22 cellular contexts compared by ENCODE assay signal in the genomic region with DNA sequence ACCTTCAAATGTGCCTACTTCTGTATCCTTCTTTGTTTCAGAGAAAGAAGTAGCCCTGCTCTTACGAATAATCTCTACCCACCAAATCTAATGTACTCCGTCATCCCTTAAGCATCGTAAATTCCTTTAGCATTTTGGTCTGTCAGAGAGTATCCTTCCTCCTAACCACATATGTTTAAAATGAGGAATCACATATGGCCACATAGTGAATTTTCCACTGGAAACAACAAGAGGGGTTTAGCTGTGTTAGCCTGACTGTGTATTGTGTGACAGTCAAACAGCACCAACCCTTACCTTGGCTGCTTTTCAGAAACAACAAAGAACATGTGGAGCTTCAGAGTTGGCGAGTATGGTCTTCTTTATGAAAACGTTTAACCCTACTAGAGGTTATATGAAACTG. TPM values are rescaled to one million over a fixed set of nuclear protein-coding genes. Genes with fewer than 3 reads are reported as not detected.
DNase-seq lines count a peak whose midpoint lies in the region; ATAC-seq and TF ChIP-seq lines count a peak whose summit lies in the region.
"Had no signal": no experiment of that assay in that cellular context is flagged by ENCODE, and none has a peak within 500 bp of the region (broad histone marks: within the 10 kb centered on the region; RNA-seq: fewer than 3 reads in every experiment).

No MANE protein-coding gene starts in this region.

- no peak overlapping the region for H3K18ac ChIP-seq in trophoblast cell (ENCODE audit: low read length)
- no peak overlapping the region for H3K18ac ChIP-seq in neuronal stem cell (ENCODE audit: low read length)

- in situ Hi-C loops in GM23248 (cut with MboI), result loop anchor here (10.0 kb wide), 2 partner anchors 121 to 219 kb away; no protein-coding TSS in a partner anchor

- no peaks in the 10 kb centered on the region for H3K27me3 ChIP-seq in GM23248 (replicated peaks; ENCODE audit: insufficient read depth)
- no peaks in the 10 kb centered on the region for H3K27me3 ChIP-seq in trophoblast cell (ENCODE audit: insufficient read depth, low read length)
- H3K27me3 ChIP-seq in neuronal stem cell (ENCODE audit: control insufficient read depth in 3 of 3, insufficient read depth in 3 of 3, low read depth in 1 of 3, low read length in 3 of 3), result no peaks in the 10 kb centered on the region
- H3K27me3 ChIP-seq: ascending aorta, foreskin keratinocyte, neural progenitor cell had no signal

- H2AK5ac ChIP-seq in trophoblast cell (ENCODE audit: low read length) (no peak overlapping the region), neuronal stem cell (ENCODE audit: low read depth, low read length) (no peak overlapping the region)

- H3K9ac ChIP-seq in GM23248 (no peak overlapping the region), trophoblast cell (ENCODE audit: low read length) (no peak overlapping the region), neuronal stem cell (ENCODE audit: low read depth, low read length, poor library complexity) (no peak overlapping the region)
- H3K9ac ChIP-seq: neural progenitor cell had no signal

- DNase-seq in GM23248 (no peak), NCI-H446 treated with DMSO at 0.1 percent for 48 hours (lab: John Stamatoyannopoulos, UW) (peak; percentile 35), foreskin fibroblast (peak in 1 of 2 donors; percentile 64), trophoblast cell (no peak), neuronal stem cell (ENCODE audit: low spot score) (no peak), mucosa of descending colon (no peak)
- DNase-seq: activated CD4-positive, alpha-beta T cell treated with anti-CD3 and anti-CD28 coated beads, Interleukin-2, amount 50 U/mL, for 48 hours; activated CD4-positive, CD25-positive, alpha-beta regulatory T cell; activated CD8-positive, alpha-beta memory T cell treated with anti-CD3 and anti-CD28 coated beads, Interleukin-2, amount 50 U/mL, for 48 hours; foreskin keratinocyte; NCI-H1092 treated with DMSO at 0.1 percent for 48 hours; NCI-H2029; psoas muscle; stimulated activated CD8-positive, alpha-beta memory T cell treated with anti-CD3 and anti-CD28 coated beads, Interleukin-4, amount 100 ng/mL, for 48 hours had no signal

- H2BK12ac ChIP-seq in trophoblast cell (ENCODE audit: low read length) (no peak overlapping the region), neuronal stem cell (ENCODE audit: low read length) (no peak overlapping the region)

- H3K79me2 ChIP-seq in GM23248 (ENCODE audit: insufficient read depth) (peaks cover 18% of the 10 kb centered on the region), trophoblast cell (ENCODE audit: control insufficient read depth, insufficient read depth, low read length, poor library complexity) (peaks cover 4% of the 10 kb centered on the region)

- WGBS in GM23248 (ENCODE audit: low coverage in 1 of 2, low lambda C conversion rate in 2 of 2, missing lambda C conversion rate in 2 of 2), 2 experiments, result 49 to 57% methylated on average over 5 of the region's 5 CpGs
- no CpG with 5 or more reads among the region's 5 CpGs for WGBS in trophoblast cell (ENCODE audit: extremely low coverage, insufficient coverage, insufficient read length)
- no CpG with 5 or more reads among the region's 5 CpGs for WGBS in neuronal stem cell (ENCODE audit: extremely low coverage in 2 of 2, insufficient read length in 2 of 2, insufficient replicate concordance in 1 of 2), 2 donors

- H3K36me3 ChIP-seq in GM23248 (ENCODE audit: low read depth) (peaks cover 40% of the 10 kb centered on the region), trophoblast cell (ENCODE audit: control insufficient read depth in 1 of 2, insufficient read depth in 2 of 2, low read length in 2 of 2) (peaks cover 7 to 11% of the 10 kb centered on the region in 2 experiments), neuronal stem cell (replicated peaks in 1 of 2; ENCODE audit: control insufficient read depth in 2 of 2, insufficient read depth in 2 of 2, low read length in 2 of 2) (no peaks in the 10 kb centered on the region), mucosa of descending colon (ENCODE audit: low read depth) (no peaks in the 10 kb centered on the region)
- H3K36me3 ChIP-seq: ascending aorta, HAP-1, neural progenitor cell had no signal

- no peak for TF ChIP-seq CTCF in foreskin fibroblast (IDR thresholded peaks at IDR 0.05; ENCODE audit: low read depth, low read length)
- TF ChIP-seq CTCF in mucosa of descending colon (IDR thresholded peaks at IDR 0.05), result no peak

- no peak overlapping the region for H2BK5ac ChIP-seq in trophoblast cell (ENCODE audit: low read depth, low read length, poor library complexity)
- no peak overlapping the region for H2BK5ac ChIP-seq in neuronal stem cell (ENCODE audit: low read length)

- no peak for ATAC-seq in HG03432 (IDR thresholded peaks at IDR 0.05; ENCODE audit: unreplicated experiment)
- ATAC-seq in mucosa of descending colon, result no peak
- ATAC-seq: activated naive CD4-positive, alpha-beta T cell treated with anti-CD3 and anti-CD28 coated beads, Interleukin-2, amount 50 U/mL, for 72 hours; activated T-helper 17 cell treated with anti-CD3 and anti-CD28 coated beads, Interleukin-2, amount 50 U/mL, for 72 hours; foreskin keratinocyte; psoas muscle had no signal

- intact Hi-C loops in mucosa of descending colon (cut with DNase I, micrococcal nuclease), result no loop called here

- H2BK120ac ChIP-seq in trophoblast cell (ENCODE audit: insufficient read depth, low read length, poor library complexity) (no peak overlapping the region), neuronal stem cell (ENCODE audit: low read depth, low read length) (no peak overlapping the region)

- H3K79me1 ChIP-seq in trophoblast cell (ENCODE audit: low read length), result peaks cover 10% of the 10 kb centered on the region
- no peaks in the 10 kb centered on the region for H3K79me1 ChIP-seq in neuronal stem cell (ENCODE audit: low read depth, low read length)

- no peak overlapping the region for H3K23ac ChIP-seq in trophoblast cell (ENCODE audit: low read length)
- H3K23ac ChIP-seq in neuronal stem cell (ENCODE audit: low read depth, low read length, poor library complexity), result no peak overlapping the region

- H3K14ac ChIP-seq in trophoblast cell (ENCODE audit: low read length), result no peak overlapping the region
- H3K14ac ChIP-seq in neuronal stem cell (ENCODE audit: low read length), result no peak overlapping the region

- H2BK15ac ChIP-seq in neuronal stem cell (ENCODE audit: low read length), result no peak overlapping the region

- H3F3A ChIP-seq in GM23248 (ENCODE audit: insufficient read depth), result peaks cover 26% of the 10 kb centered on the region; the same call in 1 of the 2 replicates

- H3K4me3 ChIP-seq in GM23248, result no peak overlapping the region
- H3K4me3 ChIP-seq in foreskin fibroblast (ENCODE audit: low read depth in 1 of 2, low read length in 2 of 2), result peak overlapping the region; percentile 13 to 39
- no peak overlapping the region for H3K4me3 ChIP-seq in trophoblast cell (ENCODE audit: low read depth, low read length)
- H3K4me3 ChIP-seq in neuronal stem cell (ENCODE audit: low read length in 2 of 2), result no peak overlapping the region
- no peak overlapping the region for H3K4me3 ChIP-seq in mucosa of descending colon
- H3K4me3 ChIP-seq: ascending aorta, HAP-1, neural progenitor cell, psoas muscle had no signal

- H3K4me1 ChIP-seq in GM23248 (ENCODE audit: insufficient read depth) (peaks cover 56% of the 10 kb centered on the region), trophoblast cell (ENCODE audit: control insufficient read depth in 1 of 2, insufficient read depth in 2 of 2, low read length in 2 of 2) (peaks cover 3 to 12% of the 10 kb centered on the region in 2 experiments), neuronal stem cell (ENCODE audit: control insufficient read depth in 2 of 2, insufficient read depth in 1 of 2, low read depth in 1 of 2, low read length in 2 of 2) (no peaks in the 10 kb centered on the region), mucosa of descending colon (ENCODE audit: low read depth) (no peaks in the 10 kb centered on the region)
- H3K4me1 ChIP-seq: ascending aorta, HAP-1, neural progenitor cell, psoas muscle had no signal

- H4K12ac ChIP-seq in trophoblast cell (ENCODE audit: low read depth, low read length), result no peak overlapping the region

- H3K27ac ChIP-seq in GM23248 (no peak overlapping the region), trophoblast cell (ENCODE audit: low read depth, low read length) (peak overlapping the region; percentile 33), neuronal stem cell (replicated peaks; ENCODE audit: low read length) (no peak overlapping the region)
- H3K27ac ChIP-seq: ascending aorta, foreskin keratinocyte, neural progenitor cell, psoas muscle had no signal

- H3K4ac ChIP-seq in trophoblast cell (ENCODE audit: low read depth, low read length) (peak overlapping the region; percentile 33), neuronal stem cell (ENCODE audit: low read length) (no peak overlapping the region)

- H4K8ac ChIP-seq in trophoblast cell (ENCODE audit: low read depth, low read length), result no peak overlapping the region
- no peak overlapping the region for H4K8ac ChIP-seq in neuronal stem cell (ENCODE audit: low read depth, low read length)

- no peak overlapping the region for H4K91ac ChIP-seq in trophoblast cell (ENCODE audit: low read depth, low read length)
- H4K91ac ChIP-seq in neuronal stem cell (ENCODE audit: low read depth, low read length, poor library complexity), result no peak overlapping the region

- no peaks in the 10 kb centered on the region; the same call in 1 of the 2 replicates for H3K9me2 ChIP-seq in GM23248 (ENCODE audit: insufficient read depth)

- H3K4me2 ChIP-seq in GM23248 (ENCODE audit: unreplicated experiment) (peak overlapping the region; percentile 27), trophoblast cell (ENCODE audit: low read length) (peak overlapping the region; percentile 4), neuronal stem cell (ENCODE audit: insufficient read depth, low read length, poor library complexity, severe bottlenecking) (no peak overlapping the region)
- H3K4me2 ChIP-seq: neural progenitor cell had no signal

- H3K9me3 ChIP-seq in GM23248 (ENCODE audit: low read depth) (no peaks in the 10 kb centered on the region), trophoblast cell (ENCODE audit: insufficient read depth, low read depth, low read length) (no peaks in the 10 kb centered on the region), neuronal stem cell (replicated peaks in 1 of 2; ENCODE audit: control insufficient read depth in 2 of 2, insufficient read depth in 1 of 2, low read depth in 1 of 2, low read length in 2 of 2) (no peaks in the 10 kb centered on the region), mucosa of descending colon (no peaks in the 10 kb centered on the region)
- H3K9me3 ChIP-seq: ascending aorta, HAP-1, psoas muscle had no signal

- H4K20me1 ChIP-seq in GM23248 (ENCODE audit: insufficient read depth), result no peaks in the 10 kb centered on the region

- no peak overlapping the region for H2AFZ ChIP-seq in GM23248
- H2AFZ ChIP-seq in trophoblast cell (ENCODE audit: insufficient read depth, low read length, poor library complexity), result no peak overlapping the region
- H2AFZ ChIP-seq in neuronal stem cell (ENCODE audit: low read length), result no peak overlapping the region
- H2AFZ ChIP-seq: neural progenitor cell had no signal

RNA-seq across cellular contexts. Expression of a gene that starts 5.5 kb away (rescaled TPM):
- total RNA-seq in GM23248 (2014; rRNA removed; shearing (Covaris generic)), result 556 and 573 TPM in 2 replicates
- polyA plus RNA-seq in GM23248 (2016; fragmentation: Nextera tagmentation; extraction: Ambion mirVana), result 564 and 584 TPM in 2 replicates
- polyA plus RNA-seq in trophoblast cell (2013), result 921 and 976 TPM in 2 replicates
- 0.81 TPM for polyA plus RNA-seq in neuronal stem cell (2013, experiment 1 of 2)
- 1.2 TPM for polyA plus RNA-seq in neuronal stem cell (2013, experiment 2 of 2)
- total RNA-seq in mucosa of descending colon, result 10 to 100 TPM; 22.1 to 83.2 (median 68.5) TPM
- total RNA-seq: activated naive CD4-positive, alpha-beta T cell treated with anti-CD3 and anti-CD28 coated beads, Interleukin-2, amount 50 U/mL, for 72 hours; activated T-helper 17 cell treated with anti-CD3 and anti-CD28 coated beads, Interleukin-2, amount 50 U/mL, for 72 hours; foreskin keratinocyte; OCI-LY7 had no signal

RNA-seq across cellular contexts. Expression of a gene that starts 48.0 kb away (rescaled TPM):
- total RNA-seq in GM23248 (2014; rRNA removed; shearing (Covaris generic)), result not detected in 2 replicates
- polyA plus RNA-seq in GM23248 (2016; fragmentation: Nextera tagmentation; extraction: Ambion mirVana), result not detected in 2 replicates
- polyA plus RNA-seq in trophoblast cell (2013), result 0.14 and 0.15 TPM in 2 replicates
- polyA plus RNA-seq in neuronal stem cell (2013, experiment 1 of 2), result not detected
- polyA plus RNA-seq in neuronal stem cell (2013, experiment 2 of 2), result not detected
- total RNA-seq in mucosa of descending colon, result under 1 TPM in 1 of 3 donors, not detected in 2; 0.32 TPM
- total RNA-seq: activated naive CD4-positive, alpha-beta T cell treated with anti-CD3 and anti-CD28 coated beads, Interleukin-2, amount 50 U/mL, for 72 hours; activated T-helper 17 cell treated with anti-CD3 and anti-CD28 coated beads, Interleukin-2, amount 50 U/mL, for 72 hours; ascending aorta; foreskin keratinocyte; mucosa of gallbladder; OCI-LY7 had no signal
- polyA plus RNA-seq: foreskin keratinocyte, psoas muscle had no signal

Comparison
In these comparisons a context has a peak if more than half of its experiments do, and no peak if none do; other contexts are left out.
1. H3K4me3 ChIP-seq: peak in foreskin fibroblast (2 of 2); none in GM23248 (single experiment), trophoblast cell (single experiment), neuronal stem cell (0 of 2) and mucosa of descending colon (single experiment).